1 cellular context compared by ENCODE assay signal in the genomic region with DNA sequence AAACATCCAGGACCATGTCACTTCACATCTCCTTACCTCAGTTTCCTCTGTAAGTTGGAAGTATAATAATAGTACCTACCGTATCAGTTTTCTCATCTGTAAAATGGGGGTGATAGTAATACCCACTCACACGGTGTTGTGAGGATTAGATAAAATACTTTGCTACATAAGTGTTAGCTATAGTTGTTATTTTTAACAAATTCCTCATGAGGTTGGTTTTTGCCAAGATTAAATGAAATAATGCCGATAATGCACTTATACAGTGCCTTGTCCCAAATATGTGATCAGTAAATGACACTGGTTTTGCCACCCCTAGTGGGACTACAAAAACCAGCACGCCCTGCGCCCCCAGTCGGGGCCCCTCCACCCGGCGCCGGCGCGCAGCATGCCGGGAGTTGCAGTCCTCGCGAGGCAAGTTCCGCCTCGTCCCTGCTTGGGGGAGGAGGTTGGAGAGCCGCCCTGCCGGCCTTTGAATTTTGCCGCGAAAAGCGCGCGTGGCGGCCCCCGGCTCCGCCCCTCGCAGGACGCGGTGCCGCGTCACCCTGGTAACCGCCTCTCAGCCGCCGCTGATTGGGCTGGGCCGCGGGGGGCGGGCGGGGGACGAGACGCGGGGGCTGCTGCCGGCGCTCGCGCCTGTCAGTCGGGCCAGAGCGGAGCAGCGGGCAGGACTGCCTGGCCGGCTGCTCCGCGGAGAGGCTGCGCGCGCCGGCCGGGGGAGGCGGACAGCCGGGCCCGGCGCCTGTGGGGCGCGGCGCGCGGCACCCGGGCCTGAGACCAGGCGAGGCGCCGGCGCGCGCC.
TF ChIP-seq lines count a peak whose summit lies in the region.

A gene (plus strand): TSS at position 639 of the 798 bp plus-strand sequence. CDS start 30,322 bp downstream, outside the sequence.

TF ChIP-seq in WTC11, 78 proteins besides CTCF, POLR2A, EP300 and RAD21 (continued from another document and continues in another):
- TF ChIP-seq ZNF416 (CRISPR knock-in tag; IDR thresholded peaks at IDR 0.05): no peak
- TF ChIP-seq IRF2 (CRISPR knock-in tag; IDR thresholded peaks at IDR 0.05; ENCODE audit: borderline replicate concordance, low read depth): no peak
- TF ChIP-seq, protein P1, sequence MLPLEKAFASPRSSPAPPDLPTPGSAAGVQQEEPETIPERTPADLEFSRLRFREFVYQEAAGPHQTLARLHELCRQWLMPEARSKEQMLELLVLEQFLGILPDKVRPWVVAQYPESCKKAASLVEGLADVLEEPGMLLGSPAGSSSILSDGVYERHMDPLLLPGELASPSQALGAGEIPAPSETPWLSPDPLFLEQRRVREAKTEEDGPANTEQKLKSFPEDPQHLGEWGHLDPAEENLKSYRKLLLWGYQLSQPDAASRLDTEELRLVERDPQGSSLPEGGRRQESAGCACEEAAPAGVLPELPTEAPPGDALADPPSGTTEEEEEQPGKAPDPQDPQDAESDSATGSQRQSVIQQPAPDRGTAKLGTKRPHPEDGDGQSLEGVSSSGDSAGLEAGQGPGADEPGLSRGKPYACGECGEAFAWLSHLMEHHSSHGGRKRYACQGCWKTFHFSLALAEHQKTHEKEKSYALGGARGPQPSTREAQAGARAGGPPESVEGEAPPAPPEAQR (CRISPR knock-in tag; IDR thresholded peaks at IDR 0.05): no peak
- TF ChIP-seq PRRX2 (CRISPR knock-in tag; IDR thresholded peaks at IDR 0.05): no peak
- TF ChIP-seq, protein P2, sequence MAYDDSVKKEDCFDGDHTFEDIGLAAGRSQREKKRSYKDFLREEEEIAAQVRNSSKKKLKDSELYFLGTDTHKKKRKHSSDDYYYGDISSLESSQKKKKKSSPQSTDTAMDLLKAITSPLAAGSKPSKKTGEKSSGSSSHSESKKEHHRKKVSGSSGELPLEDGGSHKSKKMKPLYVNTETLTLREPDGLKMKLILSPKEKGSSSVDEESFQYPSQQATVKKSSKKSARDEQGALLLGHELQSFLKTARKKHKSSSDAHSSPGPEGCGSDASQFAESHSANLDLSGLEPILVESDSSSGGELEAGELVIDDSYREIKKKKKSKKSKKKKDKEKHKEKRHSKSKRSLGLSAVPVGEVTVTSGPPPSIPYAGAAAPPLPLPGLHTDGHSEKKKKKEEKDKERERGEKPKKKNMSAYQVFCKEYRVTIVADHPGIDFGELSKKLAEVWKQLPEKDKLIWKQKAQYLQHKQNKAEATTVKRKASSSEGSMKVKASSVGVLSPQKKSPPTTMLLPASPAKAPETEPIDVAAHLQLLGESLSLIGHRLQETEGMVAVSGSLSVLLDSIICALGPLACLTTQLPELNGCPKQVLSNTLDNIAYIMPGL (CRISPR knock-in tag; IDR thresholded peaks at IDR 0.05): no peak; the same call in 1 of the 2 replicates
- no peak for TF ChIP-seq SMAD4 (CRISPR knock-in tag; IDR thresholded peaks at IDR 0.05)
- TF ChIP-seq, protein P3, sequence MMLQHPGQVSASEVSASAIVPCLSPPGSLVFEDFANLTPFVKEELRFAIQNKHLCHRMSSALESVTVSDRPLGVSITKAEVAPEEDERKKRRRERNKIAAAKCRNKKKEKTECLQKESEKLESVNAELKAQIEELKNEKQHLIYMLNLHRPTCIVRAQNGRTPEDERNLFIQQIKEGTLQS (CRISPR knock-in tag; conservative IDR thresholded peaks at IDR 0.05): no peak
- TF ChIP-seq, protein P4, sequence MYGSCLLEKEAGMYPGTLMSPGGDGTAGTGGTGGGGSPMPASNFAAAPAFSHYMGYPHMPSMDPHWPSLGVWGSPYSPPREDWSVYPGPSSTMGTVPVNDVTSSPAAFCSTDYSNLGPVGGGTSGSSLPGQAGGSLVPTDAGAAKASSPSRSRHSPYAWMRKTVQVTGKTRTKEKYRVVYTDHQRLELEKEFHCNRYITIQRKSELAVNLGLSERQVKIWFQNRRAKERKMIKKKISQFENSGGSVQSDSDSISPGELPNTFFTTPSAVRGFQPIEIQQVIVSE (CRISPR knock-in tag; IDR thresholded peaks at IDR 0.05; ENCODE audit: borderline replicate concordance): no peak
- no peak for TF ChIP-seq FOXP1 (CRISPR knock-in tag; IDR thresholded peaks at IDR 0.05; ENCODE audit: borderline replicate concordance)
- TF ChIP-seq, protein P5, sequence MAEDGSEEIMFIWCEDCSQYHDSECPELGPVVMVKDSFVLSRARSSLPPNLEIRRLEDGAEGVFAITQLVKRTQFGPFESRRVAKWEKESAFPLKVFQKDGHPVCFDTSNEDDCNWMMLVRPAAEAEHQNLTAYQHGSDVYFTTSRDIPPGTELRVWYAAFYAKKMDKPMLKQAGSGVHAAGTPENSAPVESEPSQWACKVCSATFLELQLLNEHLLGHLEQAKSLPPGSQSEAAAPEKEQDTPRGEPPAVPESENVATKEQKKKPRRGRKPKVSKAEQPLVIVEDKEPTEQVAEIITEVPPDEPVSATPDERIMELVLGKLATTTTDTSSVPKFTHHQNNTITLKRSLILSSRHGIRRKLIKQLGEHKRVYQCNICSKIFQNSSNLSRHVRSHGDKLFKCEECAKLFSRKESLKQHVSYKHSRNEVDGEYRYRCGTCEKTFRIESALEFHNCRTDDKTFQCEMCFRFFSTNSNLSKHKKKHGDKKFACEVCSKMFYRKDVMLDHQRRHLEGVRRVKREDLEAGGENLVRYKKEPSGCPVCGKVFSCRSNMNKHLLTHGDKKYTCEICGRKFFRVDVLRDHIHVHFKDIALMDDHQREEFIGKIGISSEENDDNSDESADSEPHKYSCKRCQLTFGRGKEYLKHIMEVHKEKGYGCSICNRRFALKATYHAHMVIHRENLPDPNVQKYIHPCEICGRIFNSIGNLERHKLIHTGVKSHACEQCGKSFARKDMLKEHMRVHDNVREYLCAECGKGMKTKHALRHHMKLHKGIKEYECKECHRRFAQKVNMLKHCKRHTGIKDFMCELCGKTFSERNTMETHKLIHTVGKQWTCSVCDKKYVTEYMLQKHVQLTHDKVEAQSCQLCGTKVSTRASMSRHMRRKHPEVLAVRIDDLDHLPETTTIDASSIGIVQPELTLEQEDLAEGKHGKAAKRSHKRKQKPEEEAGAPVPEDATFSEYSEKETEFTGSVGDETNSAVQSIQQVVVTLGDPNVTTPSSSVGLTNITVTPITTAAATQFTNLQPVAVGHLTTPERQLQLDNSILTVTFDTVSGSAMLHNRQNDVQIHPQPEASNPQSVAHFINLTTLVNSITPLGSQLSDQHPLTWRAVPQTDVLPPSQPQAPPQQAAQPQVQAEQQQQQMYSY (CRISPR knock-in tag; IDR thresholded peaks at IDR 0.05): no peak
- TF ChIP-seq ZNF423 (CRISPR knock-in tag; IDR thresholded peaks at IDR 0.05): no peak
- TF ChIP-seq, protein P6, sequence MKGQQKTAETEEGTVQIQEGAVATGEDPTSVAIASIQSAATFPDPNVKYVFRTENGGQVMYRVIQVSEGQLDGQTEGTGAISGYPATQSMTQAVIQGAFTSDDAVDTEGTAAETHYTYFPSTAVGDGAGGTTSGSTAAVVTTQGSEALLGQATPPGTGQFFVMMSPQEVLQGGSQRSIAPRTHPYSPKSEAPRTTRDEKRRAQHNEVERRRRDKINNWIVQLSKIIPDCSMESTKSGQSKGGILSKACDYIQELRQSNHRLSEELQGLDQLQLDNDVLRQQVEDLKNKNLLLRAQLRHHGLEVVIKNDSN (CRISPR knock-in tag; IDR thresholded peaks at IDR 0.05): no peak
- no peak for TF ChIP-seq ZNF232 (CRISPR knock-in tag; IDR thresholded peaks at IDR 0.05)
- TF ChIP-seq, protein P7, sequence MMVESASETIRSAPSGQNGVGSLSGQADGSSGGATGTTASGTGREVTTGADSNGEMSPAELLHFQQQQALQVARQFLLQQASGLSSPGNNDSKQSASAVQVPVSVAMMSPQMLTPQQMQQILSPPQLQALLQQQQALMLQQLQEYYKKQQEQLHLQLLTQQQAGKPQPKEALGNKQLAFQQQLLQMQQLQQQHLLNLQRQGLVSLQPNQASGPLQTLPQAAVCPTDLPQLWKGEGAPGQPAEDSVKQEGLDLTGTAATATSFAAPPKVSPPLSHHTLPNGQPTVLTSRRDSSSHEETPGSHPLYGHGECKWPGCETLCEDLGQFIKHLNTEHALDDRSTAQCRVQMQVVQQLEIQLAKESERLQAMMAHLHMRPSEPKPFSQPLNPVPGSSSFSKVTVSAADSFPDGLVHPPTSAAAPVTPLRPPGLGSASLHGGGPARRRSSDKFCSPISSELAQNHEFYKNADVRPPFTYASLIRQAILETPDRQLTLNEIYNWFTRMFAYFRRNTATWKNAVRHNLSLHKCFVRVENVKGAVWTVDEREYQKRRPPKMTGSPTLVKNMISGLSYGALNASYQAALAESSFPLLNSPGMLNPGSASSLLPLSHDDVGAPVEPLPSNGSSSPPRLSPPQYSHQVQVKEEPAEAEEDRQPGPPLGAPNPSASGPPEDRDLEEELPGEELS (CRISPR knock-in tag; IDR thresholded peaks at IDR 0.05): no peak
- TF ChIP-seq, protein P8, sequence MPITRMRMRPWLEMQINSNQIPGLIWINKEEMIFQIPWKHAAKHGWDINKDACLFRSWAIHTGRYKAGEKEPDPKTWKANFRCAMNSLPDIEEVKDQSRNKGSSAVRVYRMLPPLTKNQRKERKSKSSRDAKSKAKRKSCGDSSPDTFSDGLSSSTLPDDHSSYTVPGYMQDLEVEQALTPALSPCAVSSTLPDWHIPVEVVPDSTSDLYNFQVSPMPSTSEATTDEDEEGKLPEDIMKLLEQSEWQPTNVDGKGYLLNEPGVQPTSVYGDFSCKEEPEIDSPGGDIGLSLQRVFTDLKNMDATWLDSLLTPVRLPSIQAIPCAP (CRISPR knock-in tag; IDR thresholded peaks at IDR 0.05): no peak
- no peak for TF ChIP-seq OVOL2 (CRISPR knock-in tag; IDR thresholded peaks at IDR 0.05; ENCODE audit: borderline replicate concordance)
- TF ChIP-seq, protein P9, sequence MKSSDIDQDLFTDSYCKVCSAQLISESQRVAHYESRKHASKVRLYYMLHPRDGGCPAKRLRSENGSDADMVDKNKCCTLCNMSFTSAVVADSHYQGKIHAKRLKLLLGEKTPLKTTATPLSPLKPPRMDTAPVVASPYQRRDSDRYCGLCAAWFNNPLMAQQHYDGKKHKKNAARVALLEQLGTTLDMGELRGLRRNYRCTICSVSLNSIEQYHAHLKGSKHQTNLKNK (CRISPR knock-in tag; IDR thresholded peaks at IDR 0.05): no peak
- no peak for TF ChIP-seq RORB (CRISPR knock-in tag; IDR thresholded peaks at IDR 0.05)
- TF ChIP-seq, protein P10, sequence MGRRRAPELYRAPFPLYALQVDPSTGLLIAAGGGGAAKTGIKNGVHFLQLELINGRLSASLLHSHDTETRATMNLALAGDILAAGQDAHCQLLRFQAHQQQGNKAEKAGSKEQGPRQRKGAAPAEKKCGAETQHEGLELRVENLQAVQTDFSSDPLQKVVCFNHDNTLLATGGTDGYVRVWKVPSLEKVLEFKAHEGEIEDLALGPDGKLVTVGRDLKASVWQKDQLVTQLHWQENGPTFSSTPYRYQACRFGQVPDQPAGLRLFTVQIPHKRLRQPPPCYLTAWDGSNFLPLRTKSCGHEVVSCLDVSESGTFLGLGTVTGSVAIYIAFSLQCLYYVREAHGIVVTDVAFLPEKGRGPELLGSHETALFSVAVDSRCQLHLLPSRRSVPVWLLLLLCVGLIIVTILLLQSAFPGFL (CRISPR knock-in tag; IDR thresholded peaks at IDR 0.05; ENCODE audit: borderline replicate concordance): no peak
- peak; percentile 81; the same call in 1 of the 2 replicates for TF ChIP-seq FOXK1 (CRISPR knock-in tag; IDR thresholded peaks at IDR 0.05)
- TF ChIP-seq, protein P11, sequence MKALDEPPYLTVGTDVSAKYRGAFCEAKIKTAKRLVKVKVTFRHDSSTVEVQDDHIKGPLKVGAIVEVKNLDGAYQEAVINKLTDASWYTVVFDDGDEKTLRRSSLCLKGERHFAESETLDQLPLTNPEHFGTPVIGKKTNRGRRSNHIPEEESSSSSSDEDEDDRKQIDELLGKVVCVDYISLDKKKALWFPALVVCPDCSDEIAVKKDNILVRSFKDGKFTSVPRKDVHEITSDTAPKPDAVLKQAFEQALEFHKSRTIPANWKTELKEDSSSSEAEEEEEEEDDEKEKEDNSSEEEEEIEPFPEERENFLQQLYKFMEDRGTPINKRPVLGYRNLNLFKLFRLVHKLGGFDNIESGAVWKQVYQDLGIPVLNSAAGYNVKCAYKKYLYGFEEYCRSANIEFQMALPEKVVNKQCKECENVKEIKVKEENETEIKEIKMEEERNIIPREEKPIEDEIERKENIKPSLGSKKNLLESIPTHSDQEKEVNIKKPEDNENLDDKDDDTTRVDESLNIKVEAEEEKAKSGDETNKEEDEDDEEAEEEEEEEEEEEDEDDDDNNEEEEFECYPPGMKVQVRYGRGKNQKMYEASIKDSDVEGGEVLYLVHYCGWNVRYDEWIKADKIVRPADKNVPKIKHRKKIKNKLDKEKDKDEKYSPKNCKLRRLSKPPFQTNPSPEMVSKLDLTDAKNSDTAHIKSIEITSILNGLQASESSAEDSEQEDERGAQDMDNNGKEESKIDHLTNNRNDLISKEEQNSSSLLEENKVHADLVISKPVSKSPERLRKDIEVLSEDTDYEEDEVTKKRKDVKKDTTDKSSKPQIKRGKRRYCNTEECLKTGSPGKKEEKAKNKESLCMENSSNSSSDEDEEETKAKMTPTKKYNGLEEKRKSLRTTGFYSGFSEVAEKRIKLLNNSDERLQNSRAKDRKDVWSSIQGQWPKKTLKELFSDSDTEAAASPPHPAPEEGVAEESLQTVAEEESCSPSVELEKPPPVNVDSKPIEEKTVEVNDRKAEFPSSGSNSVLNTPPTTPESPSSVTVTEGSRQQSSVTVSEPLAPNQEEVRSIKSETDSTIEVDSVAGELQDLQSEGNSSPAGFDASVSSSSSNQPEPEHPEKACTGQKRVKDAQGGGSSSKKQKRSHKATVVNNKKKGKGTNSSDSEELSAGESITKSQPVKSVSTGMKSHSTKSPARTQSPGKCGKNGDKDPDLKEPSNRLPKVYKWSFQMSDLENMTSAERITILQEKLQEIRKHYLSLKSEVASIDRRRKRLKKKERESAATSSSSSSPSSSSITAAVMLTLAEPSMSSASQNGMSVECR (CRISPR knock-in tag; IDR thresholded peaks at IDR 0.05; ENCODE audit: borderline replicate concordance): 0 out of 2 replicates have a peak, but pooled peaks have one; percentile 24
- no peak for TF ChIP-seq ZNF138 (CRISPR knock-in tag; conservative IDR thresholded peaks at IDR 0.05)
- TF ChIP-seq, protein P12, sequence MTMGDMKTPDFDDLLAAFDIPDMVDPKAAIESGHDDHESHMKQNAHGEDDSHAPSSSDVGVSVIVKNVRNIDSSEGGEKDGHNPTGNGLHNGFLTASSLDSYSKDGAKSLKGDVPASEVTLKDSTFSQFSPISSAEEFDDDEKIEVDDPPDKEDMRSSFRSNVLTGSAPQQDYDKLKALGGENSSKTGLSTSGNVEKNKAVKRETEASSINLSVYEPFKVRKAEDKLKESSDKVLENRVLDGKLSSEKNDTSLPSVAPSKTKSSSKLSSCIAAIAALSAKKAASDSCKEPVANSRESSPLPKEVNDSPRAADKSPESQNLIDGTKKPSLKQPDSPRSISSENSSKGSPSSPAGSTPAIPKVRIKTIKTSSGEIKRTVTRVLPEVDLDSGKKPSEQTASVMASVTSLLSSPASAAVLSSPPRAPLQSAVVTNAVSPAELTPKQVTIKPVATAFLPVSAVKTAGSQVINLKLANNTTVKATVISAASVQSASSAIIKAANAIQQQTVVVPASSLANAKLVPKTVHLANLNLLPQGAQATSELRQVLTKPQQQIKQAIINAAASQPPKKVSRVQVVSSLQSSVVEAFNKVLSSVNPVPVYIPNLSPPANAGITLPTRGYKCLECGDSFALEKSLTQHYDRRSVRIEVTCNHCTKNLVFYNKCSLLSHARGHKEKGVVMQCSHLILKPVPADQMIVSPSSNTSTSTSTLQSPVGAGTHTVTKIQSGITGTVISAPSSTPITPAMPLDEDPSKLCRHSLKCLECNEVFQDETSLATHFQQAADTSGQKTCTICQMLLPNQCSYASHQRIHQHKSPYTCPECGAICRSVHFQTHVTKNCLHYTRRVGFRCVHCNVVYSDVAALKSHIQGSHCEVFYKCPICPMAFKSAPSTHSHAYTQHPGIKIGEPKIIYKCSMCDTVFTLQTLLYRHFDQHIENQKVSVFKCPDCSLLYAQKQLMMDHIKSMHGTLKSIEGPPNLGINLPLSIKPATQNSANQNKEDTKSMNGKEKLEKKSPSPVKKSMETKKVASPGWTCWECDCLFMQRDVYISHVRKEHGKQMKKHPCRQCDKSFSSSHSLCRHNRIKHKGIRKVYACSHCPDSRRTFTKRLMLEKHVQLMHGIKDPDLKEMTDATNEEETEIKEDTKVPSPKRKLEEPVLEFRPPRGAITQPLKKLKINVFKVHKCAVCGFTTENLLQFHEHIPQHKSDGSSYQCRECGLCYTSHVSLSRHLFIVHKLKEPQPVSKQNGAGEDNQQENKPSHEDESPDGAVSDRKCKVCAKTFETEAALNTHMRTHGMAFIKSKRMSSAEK (CRISPR knock-in tag; IDR thresholded peaks at IDR 0.05; ENCODE audit: borderline replicate concordance): no peak
- no peak for TF ChIP-seq TP53 (CRISPR knock-in tag; IDR thresholded peaks at IDR 0.05)
- no peak; the same call in 1 of the 2 replicates for TF ChIP-seq GTF2I (CRISPR knock-in tag; conservative IDR thresholded peaks at IDR 0.05)
